In the genomic region with DNA sequence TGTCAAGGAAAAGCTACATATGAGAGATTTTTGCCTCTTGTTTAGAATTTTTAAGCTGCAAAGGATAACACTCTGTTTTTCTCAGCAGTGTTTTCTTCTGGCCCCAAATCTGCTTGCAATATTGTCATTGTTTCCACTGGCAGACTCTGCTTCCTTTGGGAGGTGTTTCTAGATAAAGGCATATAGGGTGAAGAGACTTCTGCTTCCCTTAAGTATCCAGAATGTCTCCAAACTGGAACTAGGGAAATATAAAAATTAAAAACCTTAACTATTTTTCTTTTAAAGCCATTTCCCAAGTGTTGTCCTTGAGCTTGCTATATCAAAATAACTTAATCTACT, we compare ENCODE assay signal across 23 cellular contexts. TPM values are rescaled to one million over a fixed set of nuclear protein-coding genes. Genes with fewer than 3 reads are reported as not detected.
"Had no signal": no experiment of that assay in that cellular context is flagged by ENCODE, and none has a peak within 500 bp of the region (broad histone marks: within the 10 kb centered on the region; RNA-seq: fewer than 3 reads in every experiment).

No MANE protein-coding gene starts in this region.

- H3K36me3 Mint-ChIP-seq: activated naive CD4-positive, alpha-beta T cell treated with anti-CD3 and anti-CD28 coated beads, Interleukin-2, amount 50 U/mL, for 24 hours; WTC11 had no signal

- H3K4me1 Mint-ChIP-seq: activated naive CD4-positive, alpha-beta T cell treated with anti-CD3 and anti-CD28 coated beads, Interleukin-2, amount 50 U/mL, for 24 hours; WTC11 had no signal

- H3K27me3 Mint-ChIP-seq: activated naive CD4-positive, alpha-beta T cell treated with anti-CD3 and anti-CD28 coated beads, Interleukin-2, amount 50 U/mL, for 24 hours had no signal

- H3K9me3 Mint-ChIP-seq: activated naive CD4-positive, alpha-beta T cell treated with anti-CD3 and anti-CD28 coated beads, Interleukin-2, amount 50 U/mL, for 24 hours; WTC11 had no signal

- DNase-seq: activated CD4-positive, alpha-beta T cell treated with anti-CD3 and anti-CD28 coated beads for 48 hours; activated CD4-positive, alpha-beta T cell treated with anti-CD3 and anti-CD28 coated beads, Interleukin-2, amount 50 U/mL, for 4 hours; activated CD4-positive, CD25-positive, alpha-beta regulatory T cell treated with anti-CD3 and anti-CD28 coated beads, Interleukin-2, amount 50 U/mL, for 72 hours; activated CD8-positive, alpha-beta memory T cell treated with anti-CD3 and anti-CD28 coated beads, Interleukin-2, amount 50 U/mL, for 48 hours; activated CD8-positive, alpha-beta T cell treated with anti-CD3 and anti-CD28 coated beads, Interleukin-2, amount 10 ng/mL, durations not matched to agents 7 days and 5 days; activated effector memory CD4-positive, alpha-beta T cell treated with Interleukin-2 at 50 U/mL for 16 hours; activated naive CD4-positive, alpha-beta T cell; activated T-cell treated with anti-CD3 and anti-CD28 coated beads, Interleukin-2, amount 50 U/mL, for 1 hour; aorta; central memory CD4-positive, alpha-beta T cell; Kasumi-1; KBM-7; NCI-H1105 treated with DMSO at 0.1 percent for 48 hours; NCI-H1436 treated with DMSO at 0.1 percent for 48 hours; NCI-H187; NCI-H2081; NCI-H446; NCI-H524; SIG-M5; T-helper 2 cell had no signal

- H3K4me3 Mint-ChIP-seq: activated CD8-positive, alpha-beta T cell treated with anti-CD3 and anti-CD28 coated beads, Interleukin-2, amount 10 ng/mL, durations not matched to agents 7 days and 5 days; activated naive CD4-positive, alpha-beta T cell treated with anti-CD3 and anti-CD28 coated beads, Interleukin-2, amount 50 U/mL, for 24 hours; WTC11 had no signal

- H3K27ac Mint-ChIP-seq: activated CD8-positive, alpha-beta T cell treated with anti-CD3 and anti-CD28 coated beads, Interleukin-2, amount 10 ng/mL, durations not matched to agents 7 days and 5 days; activated naive CD4-positive, alpha-beta T cell treated with anti-CD3 and anti-CD28 coated beads, Interleukin-2, amount 50 U/mL, for 24 hours; WTC11 had no signal

- ATAC-seq: activated CD8-positive, alpha-beta T cell treated with anti-CD3 and anti-CD28 coated beads, Interleukin-2, amount 10 ng/mL, durations not matched to agents 7 days and 5 days; WTC11 had no signal

RNA-seq across cellular contexts. Expression of gene HTR1F, which starts 40.5 kb away (rescaled TPM):
- total RNA-seq: activated CD8-positive, alpha-beta T cell treated with anti-CD3 and anti-CD28 coated beads, Interleukin-2, amount 10 ng/mL, durations not matched to agents 7 days and 5 days; bronchial epithelial cell had no signal
- polyA plus RNA-seq: aorta had no signal
